In the genomic region with DNA sequence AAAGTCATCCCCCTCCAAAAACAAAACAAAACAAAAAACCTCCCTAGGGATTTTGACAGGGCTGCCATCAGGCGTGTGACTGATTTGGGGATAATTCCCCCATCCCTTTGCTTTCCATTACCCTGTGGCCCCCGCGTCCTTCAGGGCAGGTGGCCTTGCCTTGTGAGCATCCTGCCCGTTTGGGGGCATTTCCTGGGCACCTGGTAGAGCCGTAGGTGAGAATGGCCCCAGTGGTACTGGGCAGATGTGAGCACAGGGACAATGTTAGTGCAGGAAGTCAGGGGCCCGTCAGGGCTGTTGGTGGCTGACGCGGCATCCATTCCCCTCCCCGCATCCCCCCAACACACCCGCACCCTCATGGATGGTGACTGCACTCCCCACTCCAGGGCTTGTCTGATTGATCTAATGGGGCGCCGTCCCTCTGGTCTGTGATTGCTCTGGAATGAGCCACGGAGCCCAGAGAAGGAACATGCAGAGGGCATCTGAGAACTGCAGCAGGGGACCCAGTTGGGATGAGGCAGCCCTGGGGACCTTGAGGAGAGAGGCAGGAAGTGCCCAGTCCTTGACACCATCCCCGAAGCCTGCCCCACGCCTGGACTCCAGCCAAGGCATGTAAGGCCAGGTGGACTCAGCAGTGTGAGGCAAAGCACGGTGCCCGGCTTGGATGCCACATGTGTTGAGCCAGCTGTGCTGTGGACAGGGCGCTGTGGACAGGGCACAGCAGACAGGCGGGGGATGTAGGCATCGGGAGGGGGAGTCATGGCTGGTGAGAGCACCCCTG, we compare ENCODE assay signal across 17 cellular contexts. TPM values are rescaled to one million over a fixed set of nuclear protein-coding genes. Genes with fewer than 3 reads are reported as not detected.
DNase-seq lines count a peak whose midpoint lies in the region; ATAC-seq, FAIRE-seq and TF ChIP-seq lines count a peak whose summit lies in the region.
"Had no signal": no experiment of that assay in that cellular context is flagged by ENCODE, and none has a peak within 500 bp of the region (broad histone marks: within the 10 kb centered on the region; RNA-seq: fewer than 3 reads in every experiment).

No MANE protein-coding gene starts in this region.

- no peak for TF ChIP-seq EP300 in stomach (IDR thresholded peaks at IDR 0.05)

- no peak overlapping the region for H2BK5ac ChIP-seq in H9 (ENCODE audit: insufficient read length, low read length)

- no peak overlapping the region for H3K56ac ChIP-seq in H9 (ENCODE audit: insufficient read length, low read depth, low read length)

- no peak for TF ChIP-seq CTCF in H9 (conservative IDR thresholded peaks at IDR 0.05)
- TF ChIP-seq CTCF in lower lobe of right lung (IDR thresholded peaks at IDR 0.05): no peak
- no peak for TF ChIP-seq CTCF in stomach (IDR thresholded peaks at IDR 0.05)

- no peak overlapping the region for H3K18ac ChIP-seq in H9 (ENCODE audit: insufficient read length, low read depth, low read length)

- H3K36me3 Mint-ChIP-seq in H9 (ENCODE audit: insufficient read depth in 1 of 3, low read depth in 3 of 3): no peaks in the 10 kb centered on the region; a peak in 2 of 7 replicates
- H3K36me3 Mint-ChIP-seq in activated CD4-positive, alpha-beta T cell treated with anti-CD3 and anti-CD28 coated beads for 36 hours (ENCODE audit: low read depth): no peaks in the 10 kb centered on the region
- H3K36me3 Mint-ChIP-seq: activated CD8-positive, alpha-beta memory T cell treated with anti-CD3 and anti-CD28 coated beads, Interleukin-2, amount 10 ng/mL, durations not matched to agents 7 days and 5 days had no signal

- H2AFZ ChIP-seq in H9 (ENCODE audit: low read length): no peak overlapping the region

- H3K4me3 ChIP-seq in lower lobe of right lung: no peak overlapping the region
- no peak overlapping the region for H3K4me3 ChIP-seq in stomach
- no peak overlapping the region for H3K4me3 ChIP-seq in small intestine (ENCODE audit: low read depth in 1 of 2, low read length in 2 of 2)

- H3K27me3 Mint-ChIP-seq in H9 (ENCODE audit: low read depth): peaks cover 52% of the 10 kb centered on the region
- peaks cover 2% of the 10 kb centered on the region for H3K27me3 Mint-ChIP-seq in activated CD4-positive, alpha-beta T cell treated with anti-CD3 and anti-CD28 coated beads for 36 hours

- H3K9me3 Mint-ChIP-seq in H9: no peaks in the 10 kb centered on the region; a peak in 1 of 5 replicates
- H3K9me3 Mint-ChIP-seq in activated CD4-positive, alpha-beta T cell treated with anti-CD3 and anti-CD28 coated beads for 36 hours (ENCODE audit: low read depth): no peaks in the 10 kb centered on the region
- H3K9me3 Mint-ChIP-seq: activated naive CD4-positive, alpha-beta T cell treated with anti-CD3 and anti-CD28 coated beads for 36 hours had no signal

- WGBS in H9 (ENCODE audit: extremely low coverage, insufficient read length, low lambda C conversion rate): no CpG with 5 or more reads among the region's 20 CpGs
- 70 to 74% (median 73%) methylated on average over 8 to 20 of the region's 20 CpGs for WGBS in stomach, 5 donors
- WGBS in small intestine, 3 donors: 59 to 69% (median 67%) methylated on average over 16 to 20 of the region's 20 CpGs

- H3K4me2 ChIP-seq in H9 (ENCODE audit: insufficient read depth, insufficient read length, low read length): no peak overlapping the region

- H2BK120ac ChIP-seq in H9 (ENCODE audit: low read depth, low read length, poor library complexity, severe bottlenecking): no peak overlapping the region

- no peak overlapping the region for H4K8ac ChIP-seq in H9 (replicated peaks; ENCODE audit: insufficient read length, low read depth, low read length)

- H3K9ac ChIP-seq in H9 (ENCODE audit: extremely low read depth, insufficient read length, low read length): no peak overlapping the region

- peaks cover 9% of the 10 kb centered on the region for H3K23me2 ChIP-seq in H9 (ENCODE audit: insufficient read length, low read depth, low read length, poor library complexity, severe bottlenecking)

- H3K27me3 ChIP-seq in H9 (ENCODE audit: insufficient read depth, low read length) (no peaks in the 10 kb centered on the region; the same call in 1 of the 2 replicates), lower lobe of right lung (ENCODE audit: low read depth) (no peaks in the 10 kb centered on the region), stomach (peaks cover 0 to 30% (median 0%) of the 10 kb centered on the region in 3 donors), small intestine (ENCODE audit: control insufficient read depth in 2 of 2, insufficient read depth in 2 of 2, low read length in 2 of 2) (no peaks in the 10 kb centered on the region)

- no peak for TF ChIP-seq POLR2A in stomach (IDR thresholded peaks at IDR 0.05)

- H3K79me2 ChIP-seq in H9 (ENCODE audit: insufficient read depth, low read length): no peaks in the 10 kb centered on the region

- H3K14ac ChIP-seq in H9 (ENCODE audit: insufficient read depth, low read length): no peak overlapping the region

- no peak overlapping the region for H3K4ac ChIP-seq in H9 (ENCODE audit: low read depth, low read length)

- intact Hi-C loops in lower lobe of right lung (cut with DNase I) (no loop called here), stomach (cut with DNase I; ENCODE audit: low total_unique reads) (no loop called here)
- intact Hi-C loops in activated CD4-positive, alpha-beta T cell treated with anti-CD3 and anti-CD28 coated beads for 36 hours (cut with DNase I, micrococcal nuclease): loop anchor here in 1 of 2 experiments (5.0 kb wide), 1 partner anchor 49 kb away; no protein-coding TSS in a partner anchor

- H3K23ac ChIP-seq in H9 (ENCODE audit: insufficient read length, low read depth, low read length): no peak overlapping the region

- no peak overlapping the region for H3K27ac ChIP-seq in H9 (ENCODE audit: insufficient read length, low read depth, low read length)
- peak overlapping the region; percentile 86 for H3K27ac ChIP-seq in caudate nucleus (ENCODE audit: low read depth, low read length)
- peak overlapping the region; percentile 69 for H3K27ac ChIP-seq in lower lobe of right lung
- H3K27ac ChIP-seq in stomach: peak overlapping the region in 4 of 5 donors; percentile 14 to 70 (median 46)
- peak overlapping the region in 1 of 2 donors; percentile 77 for H3K27ac ChIP-seq in small intestine (ENCODE audit: low read depth in 1 of 2, low read length in 1 of 2)
- H3K27ac ChIP-seq: C4-2B, neutrophil, VCaP had no signal

- POLR2A ChIA-PET in activated CD4-positive, alpha-beta T cell treated with anti-CD3 and anti-CD28 coated beads for 36 hours (lab: Charles Lee): no interaction called here

- no peak overlapping the region for H2BK15ac ChIP-seq in H9 (ENCODE audit: low read depth, low read length)

- no peaks in the 10 kb centered on the region for H3K9me3 ChIP-seq in H9 (ENCODE audit: control insufficient read depth, low read depth, low read length)
- H3K9me3 ChIP-seq in lower lobe of right lung: no peaks in the 10 kb centered on the region
- H3K9me3 ChIP-seq in stomach: no peaks in the 10 kb centered on the region
- H3K9me3 ChIP-seq in small intestine (ENCODE audit: control insufficient read depth, low read depth): no peaks in the 10 kb centered on the region
- H3K9me3 ChIP-seq: neutrophil had no signal

- H3K36me3 ChIP-seq in lower lobe of right lung (no peaks in the 10 kb centered on the region), stomach (no peaks in the 10 kb centered on the region), small intestine (ENCODE audit: control insufficient read depth in 2 of 2, insufficient read depth in 2 of 2, low read length in 2 of 2) (no peaks in the 10 kb centered on the region)
- H3K36me3 ChIP-seq: neutrophil had no signal

- H3K4me1 Mint-ChIP-seq in H9: peaks cover 5% of the 10 kb centered on the region in 2 experiments
- peaks cover 7% of the 10 kb centered on the region for H3K4me1 Mint-ChIP-seq in activated CD4-positive, alpha-beta T cell treated with anti-CD3 and anti-CD28 coated beads for 36 hours

- CTCF ChIA-PET in activated CD4-positive, alpha-beta T cell treated with anti-CD3 and anti-CD28 coated beads for 36 hours (lab: Charles Lee): no interaction called here

- H4K20me1 ChIP-seq in H9 (ENCODE audit: control insufficient read depth, insufficient read depth, insufficient read length): no peaks in the 10 kb centered on the region

- H4K5ac ChIP-seq in H9 (ENCODE audit: insufficient read length, low read depth, low read length): no peak overlapping the region

- H3T11ph ChIP-seq in H9 (ENCODE audit: low read length): no peak overlapping the region

- H3K4me3 Mint-ChIP-seq in H9: no peak overlapping the region
- H3K4me3 Mint-ChIP-seq in activated CD4-positive, alpha-beta T cell treated with anti-CD3 and anti-CD28 coated beads for 36 hours: no peak overlapping the region
- H3K4me3 Mint-ChIP-seq: activated CD8-positive, alpha-beta memory T cell treated with anti-CD3 and anti-CD28 coated beads, Interleukin-2, amount 10 ng/mL, durations not matched to agents 7 days and 5 days; activated naive CD4-positive, alpha-beta T cell treated with anti-CD3 and anti-CD28 coated beads for 36 hours had no signal

- no peak overlapping the region for H2AK5ac ChIP-seq in H9 (ENCODE audit: insufficient read length, low read length)

- no peak overlapping the region for H2BK12ac ChIP-seq in H9 (ENCODE audit: insufficient read length, low read depth, low read length)

- no peak overlapping the region for H4K91ac ChIP-seq in H9 (ENCODE audit: insufficient read length, low read depth, low read length)

- ATAC-seq in lower lobe of right lung (no peak), HG03565 (IDR thresholded peaks at IDR 0.05; ENCODE audit: unreplicated experiment) (no peak)
- ATAC-seq in activated CD4-positive, alpha-beta T cell treated with anti-CD3 and anti-CD28 coated beads for 36 hours: no peak
- ATAC-seq: activated CD8-positive, alpha-beta memory T cell treated with anti-CD3 and anti-CD28 coated beads, Interleukin-2, amount 10 ng/mL, durations not matched to agents 7 days and 5 days had no signal

- no peaks in the 10 kb centered on the region for H3K4me1 ChIP-seq in H9 (ENCODE audit: insufficient read depth, low read length)
- H3K4me1 ChIP-seq in lower lobe of right lung: peaks cover 22% of the 10 kb centered on the region
- H3K4me1 ChIP-seq in stomach: peaks cover 14 to 21% (median 18%) of the 10 kb centered on the region in 4 donors
- no peaks in the 10 kb centered on the region for H3K4me1 ChIP-seq in small intestine (ENCODE audit: control insufficient read depth in 2 of 2, insufficient read depth in 1 of 2, low read depth in 1 of 2, low read length in 1 of 2)

- peak; percentile 24 for DNase-seq in H9
- DNase-seq in caudate nucleus (lab: John Stamatoyannopoulos, UW): no peak
- peak; percentile 48 for DNase-seq in lower lobe of right lung
- no peak for DNase-seq in stomach
- DNase-seq in activated CD4-positive, alpha-beta T cell treated with anti-CD3 and anti-CD28 coated beads for 36 hours: no peak
- no peak for DNase-seq in small intestine
- no peak for DNase-seq in foreskin melanocyte
- DNase-seq: activated CD8-positive, alpha-beta memory T cell treated with anti-CD3 and anti-CD28 coated beads, Interleukin-2, amount 10 ng/mL, durations not matched to agents 7 days and 5 days; activated naive CD4-positive, alpha-beta T cell treated with anti-CD3 and anti-CD28 coated beads for 36 hours; central memory CD4-positive, alpha-beta T cell; NCI-H2171 treated with DMSO at 0.1 percent for 48 hours had no signal

- FAIRE-seq in small intestine (lab: Jason Lieb, UNC): no peak
- FAIRE-seq: HTR-8/SVneo had no signal

- H2BK20ac ChIP-seq in H9 (ENCODE audit: low read depth, low read length, poor library complexity, severe bottlenecking): no peak overlapping the region

- no peaks in the 10 kb centered on the region for H3K79me1 ChIP-seq in H9 (ENCODE audit: insufficient read depth, low read depth, low read length, poor library complexity, severe bottlenecking)

- peak overlapping the region in 1 of 3 experiments; percentile 40; a peak in 1 of 7 replicates for H3K27ac Mint-ChIP-seq in H9
- H3K27ac Mint-ChIP-seq in activated CD4-positive, alpha-beta T cell treated with anti-CD3 and anti-CD28 coated beads for 36 hours: no peak overlapping the region
- H3K27ac Mint-ChIP-seq: activated CD8-positive, alpha-beta memory T cell treated with anti-CD3 and anti-CD28 coated beads, Interleukin-2, amount 10 ng/mL, durations not matched to agents 7 days and 5 days; activated naive CD4-positive, alpha-beta T cell treated with anti-CD3 and anti-CD28 coated beads for 36 hours had no signal

RNA-seq across cellular contexts. Expression of gene OBP2B, which starts 27.4 kb away (rescaled TPM):
- total RNA-seq in H9 (2021): not detected in 2 replicates
- total RNA-seq in lower lobe of right lung: not detected
- total RNA-seq in stomach: not detected
- polyA plus RNA-seq in stomach: not detected
- not detected for total RNA-seq in activated CD4-positive, alpha-beta T cell treated with anti-CD3 and anti-CD28 coated beads for 36 hours
- not detected for polyA plus RNA-seq in small intestine
- total RNA-seq: activated CD8-positive, alpha-beta memory T cell treated with anti-CD3 and anti-CD28 coated beads, Interleukin-2, amount 10 ng/mL, durations not matched to agents 7 days and 5 days; activated naive CD4-positive, alpha-beta T cell treated with anti-CD3 and anti-CD28 coated beads for 36 hours; lung microvascular endothelial cell had no signal

RNA-seq across cellular contexts. Expression of gene ABO, which starts 38.5 kb away (rescaled TPM):
- 0.31 and 0.37 TPM in 2 replicates for total RNA-seq in H9 (2021)
- total RNA-seq in lower lobe of right lung: 25.0 TPM
- 10 to 100 TPM in 2 of 5 donors, 1 to 10 TPM in 2, under 1 TPM in 1; 0.72 to 67.1 (median 4.8) TPM for total RNA-seq in stomach
- 10 to 100 TPM in 1 of 3 donors, 1 to 10 TPM in 2; 1.6 to 11.0 (median 3.4) TPM for polyA plus RNA-seq in stomach
- under 1 TPM in 1 of 2 experiments, not detected in 1; 0.09 TPM for total RNA-seq in activated CD4-positive, alpha-beta T cell treated with anti-CD3 and anti-CD28 coated beads for 36 hours
- polyA plus RNA-seq in small intestine: 10 to 100 TPM in 2 of 3 donors, 1 to 10 TPM in 1; 9.5 to 44.1 (median 19.7) TPM
- total RNA-seq: activated CD8-positive, alpha-beta memory T cell treated with anti-CD3 and anti-CD28 coated beads, Interleukin-2, amount 10 ng/mL, durations not matched to agents 7 days and 5 days; activated naive CD4-positive, alpha-beta T cell treated with anti-CD3 and anti-CD28 coated beads for 36 hours had no signal

Comparison
In these comparisons a context has a peak if more than half of its experiments do, and no peak if none do; other contexts are left out.
1. DNase-seq: peak in H9 (single experiment) and lower lobe of right lung (single experiment); none in caudate nucleus (0 of 61), stomach (single experiment), activated CD4-positive, alpha-beta T cell treated with anti-CD3 and anti-CD28 coated beads for 36 hours (single experiment), small intestine (single experiment) and foreskin melanocyte (single experiment).